In genomic region chr1:2381741-2382620, GRCh38 we compare ENCODE assay signal across 8 cellular contexts. TPM values are rescaled to one million over a fixed set of nuclear protein-coding genes. Genes with fewer than 3 reads are reported as not detected.
A peak's percentile ranks its signal among the peaks of the same experiment; 100 is the strongest.
DNase-seq lines count a peak whose midpoint lies in the region; ATAC-seq, FAIRE-seq and TF ChIP-seq lines count a peak whose summit lies in the region.

No MANE protein-coding gene starts in this region.

- no peaks in the 10 kb centered on the region for H3K79me2 ChIP-seq in endothelial cell of umbilical vein (ENCODE audit: control insufficient read depth, insufficient read depth, low read length)

- ATAC-seq in GM21723 (IDR thresholded peaks at IDR 0.05; ENCODE audit: unreplicated experiment): no peak

- peak; percentile 95 to 97 for TF ChIP-seq CTCF in endothelial cell of umbilical vein (IDR thresholded peaks at IDR 0.05; ENCODE audit: extremely low read depth in 1 of 2, insufficient read depth in 1 of 2, low read depth in 1 of 2, low read length in 2 of 2)

- DNase-seq in AML-193 (lab: John Stamatoyannopoulos, UW) (peak; percentile 46 to 53), GM19239 (ENCODE audit: insufficient read length, low spot score) (peak; percentile 97), NOMO-1 (lab: John Stamatoyannopoulos, UW; ENCODE audit: unreplicated experiment in 2 of 2) (peak; percentile 40 to 42), endothelial cell of umbilical vein (ENCODE audit: low read depth, low spot score) (peak; percentile 65), myocyte (ENCODE audit: low read depth) (peak; percentile 78)
- DNase-seq in activated CD8-positive, alpha-beta memory T cell treated with anti-CD3 and anti-CD28 coated beads, Interleukin-2, amount 50 U/mL, for 1 hour (ENCODE audit: extremely low read depth): peak; percentile 31
- DNase-seq in stimulated activated CD8-positive, alpha-beta memory T cell treated with anti-CD3 and anti-CD28 coated beads, Interleukin-7, amount 100 ng/mL, for 1 hour (ENCODE audit: low read depth in 2 of 2): peak; percentile 32 to 58

- H3K27ac ChIP-seq in endothelial cell of umbilical vein (ENCODE audit: insufficient read depth, low read depth, low read length): no peak overlapping the region

- intact Hi-C loops in endothelial cell of umbilical vein (cut with micrococcal nuclease): loop anchor here (1.0 to 5.0 kb wide), 6 partner anchors 9 to 187 kb away; partner anchors contain the start of genes MORN1 and RER1

- no peak overlapping the region for H3K9ac ChIP-seq in endothelial cell of umbilical vein (replicated peaks; ENCODE audit: extremely low read depth, insufficient read depth, low read length)

- POLR2A ChIA-PET in endothelial cell of umbilical vein (lab: Charles Lee): interaction anchor here (0.6 to 2.6 kb wide), 5 partner anchors 67 to 187 kb away, joined by 3 to 15 read pairs (median 6); partner anchors contain the start of gene FAAP20

- H2AFZ ChIP-seq in endothelial cell of umbilical vein (ENCODE audit: low read depth, low read length): no peak overlapping the region

- CTCF ChIA-PET in endothelial cell of umbilical vein (lab: Charles Lee): interaction anchor here (0.6 to 8.9 kb wide), 38 partner anchors 9 to 1043 kb away, joined by 3 to 631 read pairs (median 6); partner anchors contain the start of genes FAAP20, MORN1, RER1 and SKI

- no peaks in the 10 kb centered on the region for H3K27me3 ChIP-seq in endothelial cell of umbilical vein (ENCODE audit: control insufficient read depth in 2 of 2, insufficient read depth in 2 of 2, low read length in 2 of 2)

- no peaks in the 10 kb centered on the region for H3K36me3 ChIP-seq in endothelial cell of umbilical vein (ENCODE audit: control insufficient read depth in 2 of 2, extremely low read depth in 1 of 2, insufficient read depth in 2 of 2, low read length in 2 of 2)

- no peak overlapping the region for H3K4me2 ChIP-seq in endothelial cell of umbilical vein (ENCODE audit: insufficient read depth, low read length)

- dilution Hi-C loops in endothelial cell of umbilical vein (cut with MboI; ENCODE audit: extremely low pct_ligation_motif_present, low sequenced_read_pairs): no loop called here

- no peak overlapping the region for H3K4me3 ChIP-seq in endothelial cell of umbilical vein (replicated peaks in 1 of 3; ENCODE audit: insufficient read depth in 1 of 3, low read depth in 1 of 3, low read length in 3 of 3)

- H4K20me1 ChIP-seq in endothelial cell of umbilical vein (replicated peaks; ENCODE audit: control insufficient read depth, extremely low read depth, insufficient read depth, low read length): no peaks in the 10 kb centered on the region

- no TSS peak for BruUV-seq in endothelial cell of umbilical vein (replicated peaks; lab: Mats Ljungman, UMichigan)

- no peaks in the 10 kb centered on the region for H3K9me1 ChIP-seq in endothelial cell of umbilical vein (replicated peaks; ENCODE audit: control insufficient read depth, extremely low read depth, insufficient read depth, low read length)

- no peaks in the 10 kb centered on the region for H3K4me1 ChIP-seq in endothelial cell of umbilical vein (ENCODE audit: control insufficient read depth, extremely low read depth, insufficient read depth, low read length)

- H3K9me3 ChIP-seq in endothelial cell of umbilical vein (replicated peaks; ENCODE audit: control insufficient read depth, insufficient read depth, low read length): no peaks in the 10 kb centered on the region

- TF ChIP-seq POLR2A in endothelial cell of umbilical vein (IDR thresholded peaks at IDR 0.05; ENCODE audit: low read depth, low read length): no peak

- FAIRE-seq in GM19239 (lab: Jason Lieb, UNC) (no peak), endothelial cell of umbilical vein (lab: Jason Lieb, UNC) (peak; percentile 91)

TF ChIP-seq in endothelial cell of umbilical vein, 7 proteins besides CTCF, POLR2A, EP300 and RAD21:
- TF ChIP-seq EZH2 (IDR thresholded peaks at IDR 0.05; ENCODE audit: borderline replicate concordance, low read depth, low read length, severe bottlenecking): no peak
- TF ChIP-seq GATA2 (IDR thresholded peaks at IDR 0.05; ENCODE audit: insufficient read depth, insufficient read length, low read depth, low read length): no peak
- no peak for TF ChIP-seq FOS (IDR thresholded peaks at IDR 0.05; ENCODE audit: borderline replicate concordance, insufficient read depth, low read length)
- peak; percentile 22 for TF ChIP-seq POLR2AphosphoS5 (IDR thresholded peaks at IDR 0.05; ENCODE audit: insufficient read depth, low read depth, low read length)

RNA-seq across cellular contexts. Expression of gene MORN1, which starts 9.4 kb away (rescaled TPM):
- total RNA-seq in endothelial cell of umbilical vein (6.4 and 6.5 TPM in 2 replicates), myocyte (8.8 and 14.2 TPM in 2 replicates)
- polyA plus RNA-seq in endothelial cell of umbilical vein: 3.1 and 4.3 TPM in 2 replicates
- 2.6 and 3.0 TPM in 2 replicates for polyA plus RNA-seq in endothelial cell of umbilical vein (2011; cell fraction: cytosol; rRNA removed)
- 9.5 and 10.2 TPM in 2 replicates for polyA plus RNA-seq in endothelial cell of umbilical vein (2011; cell fraction: nucleus; rRNA removed)
- polyA plus RNA-seq in endothelial cell of umbilical vein (2012): 1.9 and 2.6 TPM in 2 replicates
- polyA minus RNA-seq in endothelial cell of umbilical vein: 4.0 and 6.7 TPM in 2 replicates
- polyA minus RNA-seq in endothelial cell of umbilical vein (2011; cell fraction: cytosol; rRNA and poly(A)+ RNA removed): 11.6 TPM
- 6.7 and 7.6 TPM in 2 replicates for polyA minus RNA-seq in endothelial cell of umbilical vein (2011; cell fraction: nucleus; rRNA and poly(A)+ RNA removed)
- polyA plus RNA-seq in myocyte (2012): 8.0 TPM

RNA-seq across cellular contexts. Expression of gene RER1, which starts 9.7 kb away (rescaled TPM):
- total RNA-seq in endothelial cell of umbilical vein (174 and 179 TPM in 2 replicates), myocyte (58.1 and 64.6 TPM in 2 replicates)
- polyA plus RNA-seq in endothelial cell of umbilical vein: 249 and 292 TPM in 2 replicates
- 172 and 180 TPM in 2 replicates for polyA plus RNA-seq in endothelial cell of umbilical vein (2011; cell fraction: cytosol; rRNA removed)
- polyA plus RNA-seq in endothelial cell of umbilical vein (2011; cell fraction: nucleus; rRNA removed): 248 and 277 TPM in 2 replicates
- 123 and 155 TPM in 2 replicates for polyA plus RNA-seq in endothelial cell of umbilical vein (2012)
- polyA minus RNA-seq in endothelial cell of umbilical vein: 283 and 344 TPM in 2 replicates
- 63.2 TPM for polyA minus RNA-seq in endothelial cell of umbilical vein (2011; cell fraction: cytosol; rRNA and poly(A)+ RNA removed)
- polyA minus RNA-seq in endothelial cell of umbilical vein (2011; cell fraction: nucleus; rRNA and poly(A)+ RNA removed): 42.0 and 63.0 TPM in 2 replicates
- 161 TPM for polyA plus RNA-seq in myocyte (2012)

RNA-seq across cellular contexts. Expression of gene PEX10, which starts 30.4 kb away (rescaled TPM):
- total RNA-seq in endothelial cell of umbilical vein (23.0 and 26.7 TPM in 2 replicates), myocyte (54.4 and 62.5 TPM in 2 replicates)
- 25.1 and 31.5 TPM in 2 replicates for polyA plus RNA-seq in endothelial cell of umbilical vein
- 20.0 and 25.0 TPM in 2 replicates for polyA plus RNA-seq in endothelial cell of umbilical vein (2011; cell fraction: cytosol; rRNA removed)
- polyA plus RNA-seq in endothelial cell of umbilical vein (2011; cell fraction: nucleus; rRNA removed): 17.1 and 17.6 TPM in 2 replicates
- 15.0 and 16.1 TPM in 2 replicates for polyA plus RNA-seq in endothelial cell of umbilical vein (2012)
- polyA minus RNA-seq in endothelial cell of umbilical vein: 14.5 and 18.2 TPM in 2 replicates
- 15.8 TPM for polyA minus RNA-seq in endothelial cell of umbilical vein (2011; cell fraction: cytosol; rRNA and poly(A)+ RNA removed)
- polyA minus RNA-seq in endothelial cell of umbilical vein (2011; cell fraction: nucleus; rRNA and poly(A)+ RNA removed): 9.1 and 13.8 TPM in 2 replicates
- polyA plus RNA-seq in myocyte (2012): 42.7 TPM

Comparison
In these comparisons a context has a peak if more than half of its experiments do, and no peak if none do; other contexts are left out.
1. DNase-seq: peak in every context shown above with its lines; median percentile 97 in GM19239; 78 in myocyte; 65 in endothelial cell of umbilical vein; 50 in AML-193; 45 in stimulated activated CD8-positive, alpha-beta memory T cell treated with anti-CD3 and anti-CD28 coated beads, Interleukin-7, amount 100 ng/mL, for 1 hour; 41 in NOMO-1; 31 in activated CD8-positive, alpha-beta memory T cell treated with anti-CD3 and anti-CD28 coated beads, Interleukin-2, amount 50 U/mL, for 1 hour.